ENCODE assay signal across 20 cellular contexts in the genomic region with DNA sequence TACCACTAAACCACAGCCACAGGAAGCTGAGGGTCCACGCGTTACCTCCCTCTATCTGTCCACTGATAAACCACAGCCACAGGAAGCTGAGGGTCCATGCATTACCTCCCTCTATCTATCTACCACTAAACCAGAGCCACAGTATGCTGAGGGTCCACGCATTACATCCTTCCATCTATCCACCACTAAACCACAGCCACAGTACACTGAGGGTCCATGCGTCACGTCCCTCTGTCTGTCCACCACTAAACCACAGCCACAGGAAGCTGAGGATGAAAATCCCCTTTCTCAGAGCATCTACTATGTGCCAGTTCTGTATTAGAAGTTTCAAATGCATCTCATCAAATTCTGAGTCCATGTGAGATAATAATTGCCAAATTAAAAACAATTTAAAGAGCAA.
A peak's percentile ranks its signal among the peaks of the same experiment; 100 is the strongest.
DNase-seq lines count a peak whose midpoint lies in the region; ATAC-seq and TF ChIP-seq lines count a peak whose summit lies in the region.
"Had no signal": no experiment of that assay in that cellular context is flagged by ENCODE, and none has a peak within 500 bp of the region (broad histone marks: within the 10 kb centered on the region; RNA-seq: fewer than 3 reads in every experiment).

No MANE protein-coding gene starts in this region.

- H3K27ac Mint-ChIP-seq in activated naive CD4-positive, alpha-beta T cell treated with anti-CD3 and anti-CD28 coated beads, Interleukin-2, amount 50 U/mL, for 24 hours, result no peak overlapping the region
- H3K27ac Mint-ChIP-seq in activated naive CD4-positive, alpha-beta T cell treated with anti-CD3 and anti-CD28 coated beads for 36 hours, result no peak overlapping the region
- peak overlapping the region; percentile 35 for H3K27ac Mint-ChIP-seq in activated naive CD8-positive, alpha-beta T cell
- H3K27ac Mint-ChIP-seq in endothelial cell (ENCODE audit: unreplicated experiment), result no peak overlapping the region
- H3K27ac Mint-ChIP-seq in stimulated activated naive CD8-positive, alpha-beta T cell treated with anti-CD3 and anti-CD28 coated beads, Interleukin-15, amount 100 ng/mL, for 72 hours, result peak overlapping the region in 1 of 2 donors; percentile 24
- H3K27ac Mint-ChIP-seq: activated CD4-positive, alpha-beta T cell treated with anti-CD3 and anti-CD28 coated beads, Interleukin-2, amount 10 ng/mL, durations not matched to agents 24 days and 14 days; activated T-helper 2 cell treated with anti-CD3 and anti-CD28 coated beads, Interferon-gamma antibody, Interleukin-2, Interleukin-4, amounts not matched to agents 10 μg/mL and 5 μg/mL and 100 μg/mL, durations not matched to agents 14 hours and 24 hours and 36 hours; nephron progenitor cell had no signal

- CTCF ChIA-PET in activated naive CD4-positive, alpha-beta T cell treated with anti-CD3 and anti-CD28 coated beads for 36 hours (lab: Charles Lee), result no interaction called here

- no peak for TF ChIP-seq CTCF in endothelial cell (IDR thresholded peaks at IDR 0.05; ENCODE audit: unreplicated experiment)

- intact Hi-C loops in activated naive CD4-positive, alpha-beta T cell treated with anti-CD3 and anti-CD28 coated beads for 36 hours (cut with micrococcal nuclease), result no loop called here

- no peak for DNase-seq in activated naive CD4-positive, alpha-beta T cell treated with anti-CD3 and anti-CD28 coated beads for 36 hours
- DNase-seq in endothelial cell (ENCODE audit: low spot score) (no peak), SIG-M5 treated with dmso at 0.1 percent for 504 hours (lab: John Stamatoyannopoulos, UW; ENCODE audit: unreplicated experiment) (no peak), COR-L47 (lab: John Stamatoyannopoulos, UW) (no peak)
- DNase-seq in stimulated activated naive CD8-positive, alpha-beta T cell treated with anti-CD3 and anti-CD28 coated beads, Interleukin-15, amount 100 ng/mL, for 72 hours, result peak; percentile 41 to 63
- no peak for DNase-seq in activated CD4-positive, alpha-beta T cell treated with anti-CD3 and anti-CD28 coated beads, Interleukin-2, amount 50 U/mL, for 48 hours
- DNase-seq: activated CD4-positive, alpha-beta T cell treated with anti-CD3 and anti-CD28 coated beads, Interleukin-2, amount 10 ng/mL, durations not matched to agents 24 days and 14 days; DMS153; MM.1S; NCI-H1105 treated with DMSO at 0.1 percent for 48 hours; NCI-H187 treated with DMSO at 0.1 percent for 48 hours; NCI-H2171; NCI-H510A; nephron progenitor cell; RPMI8226 had no signal

- no peaks in the 10 kb centered on the region for H3K36me3 Mint-ChIP-seq in activated naive CD4-positive, alpha-beta T cell treated with anti-CD3 and anti-CD28 coated beads, Interleukin-2, amount 50 U/mL, for 24 hours
- H3K36me3 Mint-ChIP-seq in activated naive CD4-positive, alpha-beta T cell treated with anti-CD3 and anti-CD28 coated beads for 36 hours (ENCODE audit: low read depth), result no peaks in the 10 kb centered on the region
- no peaks in the 10 kb centered on the region for H3K36me3 Mint-ChIP-seq in activated naive CD8-positive, alpha-beta T cell
- peaks cover 15% of the 10 kb centered on the region for H3K36me3 Mint-ChIP-seq in endothelial cell (ENCODE audit: low read depth, unreplicated experiment)

- H3K9me3 Mint-ChIP-seq in activated naive CD4-positive, alpha-beta T cell treated with anti-CD3 and anti-CD28 coated beads, Interleukin-2, amount 50 U/mL, for 24 hours, result no peaks in the 10 kb centered on the region
- no peaks in the 10 kb centered on the region for H3K9me3 Mint-ChIP-seq in activated naive CD4-positive, alpha-beta T cell treated with anti-CD3 and anti-CD28 coated beads for 36 hours
- H3K9me3 Mint-ChIP-seq in activated naive CD8-positive, alpha-beta T cell (ENCODE audit: low read depth), result no peaks in the 10 kb centered on the region
- H3K9me3 Mint-ChIP-seq in endothelial cell (ENCODE audit: unreplicated experiment), result peaks cover 45% of the 10 kb centered on the region
- H3K9me3 Mint-ChIP-seq in stimulated activated naive CD8-positive, alpha-beta T cell treated with anti-CD3 and anti-CD28 coated beads, Interleukin-15, amount 100 ng/mL, for 72 hours, result peaks cover 9 to 10% of the 10 kb centered on the region in 2 donors

- peak; percentile 92 for ATAC-seq in stimulated activated naive CD8-positive, alpha-beta T cell treated with anti-CD3 and anti-CD28 coated beads, Interleukin-15, amount 100 ng/mL, for 72 hours
- ATAC-seq: gastroesophageal sphincter, HCT116 had no signal

- peaks cover 15% of the 10 kb centered on the region for H3K4me1 Mint-ChIP-seq in activated naive CD4-positive, alpha-beta T cell treated with anti-CD3 and anti-CD28 coated beads, Interleukin-2, amount 50 U/mL, for 24 hours
- H3K4me1 Mint-ChIP-seq in activated naive CD4-positive, alpha-beta T cell treated with anti-CD3 and anti-CD28 coated beads for 36 hours (ENCODE audit: low read depth), result peaks cover 13% of the 10 kb centered on the region
- H3K4me1 Mint-ChIP-seq in activated naive CD8-positive, alpha-beta T cell (ENCODE audit: low read depth), result peaks cover 33% of the 10 kb centered on the region
- H3K4me1 Mint-ChIP-seq in endothelial cell (ENCODE audit: unreplicated experiment), result no peaks in the 10 kb centered on the region
- H3K4me1 Mint-ChIP-seq in stimulated activated naive CD8-positive, alpha-beta T cell treated with anti-CD3 and anti-CD28 coated beads, Interleukin-15, amount 100 ng/mL, for 72 hours, result peaks cover 47% of the 10 kb centered on the region

- no peaks in the 10 kb centered on the region for H3K27me3 Mint-ChIP-seq in activated naive CD4-positive, alpha-beta T cell treated with anti-CD3 and anti-CD28 coated beads, Interleukin-2, amount 50 U/mL, for 24 hours
- H3K27me3 Mint-ChIP-seq in activated naive CD4-positive, alpha-beta T cell treated with anti-CD3 and anti-CD28 coated beads for 36 hours (ENCODE audit: low read depth), result peaks cover 4% of the 10 kb centered on the region
- H3K27me3 Mint-ChIP-seq in activated naive CD8-positive, alpha-beta T cell, result no peaks in the 10 kb centered on the region
- peaks cover 27% of the 10 kb centered on the region for H3K27me3 Mint-ChIP-seq in endothelial cell (ENCODE audit: unreplicated experiment)
- no peaks in the 10 kb centered on the region for H3K27me3 Mint-ChIP-seq in stimulated activated naive CD8-positive, alpha-beta T cell treated with anti-CD3 and anti-CD28 coated beads, Interleukin-15, amount 100 ng/mL, for 72 hours
- H3K27me3 Mint-ChIP-seq: activated CD4-positive, alpha-beta T cell treated with anti-CD3 and anti-CD28 coated beads, Interleukin-2, amount 10 ng/mL, durations not matched to agents 24 days and 14 days had no signal

- H3K4me3 Mint-ChIP-seq in activated naive CD4-positive, alpha-beta T cell treated with anti-CD3 and anti-CD28 coated beads, Interleukin-2, amount 50 U/mL, for 24 hours, result peak overlapping the region; percentile 56
- no peak overlapping the region for H3K4me3 Mint-ChIP-seq in activated naive CD4-positive, alpha-beta T cell treated with anti-CD3 and anti-CD28 coated beads for 36 hours
- no peak overlapping the region for H3K4me3 Mint-ChIP-seq in activated naive CD8-positive, alpha-beta T cell
- peak overlapping the region; percentile 33 for H3K4me3 Mint-ChIP-seq in endothelial cell (ENCODE audit: unreplicated experiment)
- no peak overlapping the region for H3K4me3 Mint-ChIP-seq in stimulated activated naive CD8-positive, alpha-beta T cell treated with anti-CD3 and anti-CD28 coated beads, Interleukin-15, amount 100 ng/mL, for 72 hours
- H3K4me3 Mint-ChIP-seq: activated CD4-positive, alpha-beta T cell treated with anti-CD3 and anti-CD28 coated beads, Interleukin-2, amount 10 ng/mL, durations not matched to agents 24 days and 14 days; nephron progenitor cell had no signal

Comparison
In these comparisons a context has a peak if more than half of its experiments do, and no peak if none do; other contexts are left out.
1. H3K4me3 Mint-ChIP-seq: peak in activated naive CD4-positive, alpha-beta T cell treated with anti-CD3 and anti-CD28 coated beads, Interleukin-2, amount 50 U/mL, for 24 hours (single experiment) and endothelial cell (single experiment); none in activated naive CD4-positive, alpha-beta T cell treated with anti-CD3 and anti-CD28 coated beads for 36 hours (single experiment), activated naive CD8-positive, alpha-beta T cell (single experiment) and stimulated activated naive CD8-positive, alpha-beta T cell treated with anti-CD3 and anti-CD28 coated beads, Interleukin-15, amount 100 ng/mL, for 72 hours (0 of 2).
2. DNase-seq: peak in stimulated activated naive CD8-positive, alpha-beta T cell treated with anti-CD3 and anti-CD28 coated beads, Interleukin-15, amount 100 ng/mL, for 72 hours (2 of 2); none in activated naive CD4-positive, alpha-beta T cell treated with anti-CD3 and anti-CD28 coated beads for 36 hours (single experiment), endothelial cell (single experiment), SIG-M5 treated with dmso at 0.1 percent for 504 hours (single experiment), COR-L47 (single experiment) and activated CD4-positive, alpha-beta T cell treated with anti-CD3 and anti-CD28 coated beads, Interleukin-2, amount 50 U/mL, for 48 hours (0 of 2).